In genomic region chr2:110211938-110212858, GRCh38 we compare ENCODE assay signal across 1 cellular context.
TF ChIP-seq lines count a peak whose summit lies in the region.

MTLN (minus strand) TSS chr2:110212547; CDS start chr2:110212525, 22 bp downstream.

TF ChIP-seq in K562, 482 proteins besides CTCF, POLR2A, EP300 and RAD21 (continued from another document and continues in another):
- no peak; the same call in 1 of the 2 replicates for TF ChIP-seq SRSF1 (IDR thresholded peaks at IDR 0.05; ENCODE audit: low read depth, low read length)
- TF ChIP-seq ZNF174 (CRISPR knock-in tag; IDR thresholded peaks at IDR 0.05) = no peak
- no peak for TF ChIP-seq PKNOX1 (IDR thresholded peaks at IDR 0.05)
- no peak for TF ChIP-seq ZNF146 (CRISPR knock-in tag; IDR thresholded peaks at IDR 0.05; ENCODE audit: unreplicated experiment)
- TF ChIP-seq POLR3A (IDR thresholded peaks at IDR 0.05; ENCODE audit: borderline replicate concordance, extremely low read depth, insufficient read depth, insufficient read length) = no peak
- peak; percentile 95; the same call in 1 of the 2 replicates for TF ChIP-seq MYC (IDR thresholded peaks at IDR 0.05; ENCODE audit: low read depth, low read length)
- TF ChIP-seq MYC (CRISPR knock-in tag; IDR thresholded peaks at IDR 0.05; ENCODE audit: borderline replicate concordance, low read depth) = peak; percentile 88; the same call in 1 of the 2 replicates
- no peak for TF ChIP-seq BRCA1 (IDR thresholded peaks at IDR 0.05)
- no peak for TF ChIP-seq BRCA1 (CRISPR knock-in tag; IDR thresholded peaks at IDR 0.05)
- no peak for TF ChIP-seq MYNN (IDR thresholded peaks at IDR 0.05)
- TF ChIP-seq MYNN (CRISPR knock-in tag; IDR thresholded peaks at IDR 0.05) = no peak
- no peak for TF ChIP-seq ZNF695 (CRISPR knock-in tag; IDR thresholded peaks at IDR 0.05)
- 0 out of 2 replicates have a peak, but pooled peaks have one; percentile 53 for TF ChIP-seq DMBX1 (CRISPR knock-in tag; IDR thresholded peaks at IDR 0.05; ENCODE audit: borderline replicate concordance)
- TF ChIP-seq ARHGAP35 (IDR thresholded peaks at IDR 0.05; ENCODE audit: partially characterized antibody) = no peak
- no peak for TF ChIP-seq ZNF175 (CRISPR knock-in tag; IDR thresholded peaks at IDR 0.05; ENCODE audit: low read depth)
- TF ChIP-seq HNRNPH1 (optimal IDR thresholded peaks at IDR 0.05; ENCODE audit: low read depth, low read length) = no peak
- TF ChIP-seq TSHZ1 (CRISPR knock-in tag; IDR thresholded peaks at IDR 0.05) = no peak
- TF ChIP-seq BRD9 (IDR thresholded peaks at IDR 0.05; ENCODE audit: low read depth, partially characterized antibody) = no peak
- TF ChIP-seq AFF4 (CRISPR knock-in tag; IDR thresholded peaks at IDR 0.05) = no peak
- TF ChIP-seq CEBPB (tag; IDR thresholded peaks at IDR 0.05) = no peak
- no peak for TF ChIP-seq PHB (CRISPR knock-in tag; IDR thresholded peaks at IDR 0.05)
- no peak for TF ChIP-seq ATF4 (CRISPR knock-in tag; IDR thresholded peaks at IDR 0.05)
- no peak for TF ChIP-seq SIX5 (IDR thresholded peaks at IDR 0.05; ENCODE audit: borderline replicate concordance in 1 of 2, insufficient read depth in 1 of 2, low read depth in 1 of 2, low read length in 2 of 2)
- no peak for TF ChIP-seq FOXO4 (CRISPR knock-in tag; IDR thresholded peaks at IDR 0.05)
- TF ChIP-seq MTA3 (IDR thresholded peaks at IDR 0.05; ENCODE audit: borderline replicate concordance) = peak; percentile 99
- no peak for TF ChIP-seq ZNF197 (CRISPR knock-in tag; IDR thresholded peaks at IDR 0.05; ENCODE audit: low read depth)
- TF ChIP-seq HNRNPL (IDR thresholded peaks at IDR 0.05; ENCODE audit: low read depth, low read length) = no peak
- peak; percentile 77 to 89 for TF ChIP-seq MNT (conservative IDR thresholded peaks at IDR 0.05)
- TF ChIP-seq ATF2 (CRISPR knock-in tag; IDR thresholded peaks at IDR 0.05) = no peak
- peak; percentile 63; the same call in 1 of the 2 replicates for TF ChIP-seq CTBP1 (IDR thresholded peaks at IDR 0.05; ENCODE audit: borderline replicate concordance)
- no peak for TF ChIP-seq MXI1 (IDR thresholded peaks at IDR 0.05; ENCODE audit: low read depth, low read length)
- TF ChIP-seq ZBTB5 (IDR thresholded peaks at IDR 0.05) = no peak
- no peak for TF ChIP-seq ZNF274 (IDR thresholded peaks at IDR 0.05; ENCODE audit: borderline replicate concordance, low read depth, low read length)
- 0 out of 2 replicates have a peak, but pooled peaks have one; percentile 13 for TF ChIP-seq ZNF134 (CRISPR knock-in tag; conservative IDR thresholded peaks at IDR 0.05)
- TF ChIP-seq TCF7L2 (IDR thresholded peaks at IDR 0.05; ENCODE audit: low read depth, low read length) = no peak
- no peak for TF ChIP-seq TCF15 (CRISPR knock-in tag; IDR thresholded peaks at IDR 0.05)
- TF ChIP-seq ZKSCAN8 (CRISPR knock-in tag; IDR thresholded peaks at IDR 0.05) = no peak
- peak; percentile 54 for TF ChIP-seq NFIC (IDR thresholded peaks at IDR 0.05)
- TF ChIP-seq ZFPM2 (CRISPR knock-in tag; IDR thresholded peaks at IDR 0.05) = no peak
- no peak for TF ChIP-seq ZNF12 (CRISPR knock-in tag; IDR thresholded peaks at IDR 0.05)
- TF ChIP-seq ERF (CRISPR knock-in tag; IDR thresholded peaks at IDR 0.05) = 0 out of 2 replicates have a peak, but pooled peaks have one; percentile 33
- no peak for TF ChIP-seq PHTF2 (CRISPR knock-in tag; IDR thresholded peaks at IDR 0.05)
- no peak for TF ChIP-seq SMARCE1 (IDR thresholded peaks at IDR 0.05)
- no peak for TF ChIP-seq ZNF143 (CRISPR knock-in tag; IDR thresholded peaks at IDR 0.05)
- TF ChIP-seq MED1 (CRISPR knock-in tag; IDR thresholded peaks at IDR 0.05; ENCODE audit: borderline replicate concordance) = no peak
- TF ChIP-seq FOXA1 (IDR thresholded peaks at IDR 0.05; ENCODE audit: borderline replicate concordance) = no peak
- no peak for TF ChIP-seq FOXJ2 (tag; IDR thresholded peaks at IDR 0.05)
- no peak for TF ChIP-seq RNF2 (IDR thresholded peaks at IDR 0.05)
- TF ChIP-seq THRA (IDR thresholded peaks at IDR 0.05) = no peak
- TF ChIP-seq KAT8 (IDR thresholded peaks at IDR 0.05; ENCODE audit: low read depth) = no peak
- TF ChIP-seq TCF3 (CRISPR knock-in tag; IDR thresholded peaks at IDR 0.05) = no peak
- TF ChIP-seq MTF1 (CRISPR knock-in tag; IDR thresholded peaks at IDR 0.05; ENCODE audit: borderline replicate concordance) = no peak
- peak; percentile 94 for TF ChIP-seq RBFOX2 (IDR thresholded peaks at IDR 0.05; ENCODE audit: low read depth, low read length)
- peak in 1 of 2 experiments; percentile 26; a peak in 1 of 4 replicates for TF ChIP-seq RCOR1 (IDR thresholded peaks at IDR 0.05; ENCODE audit: borderline replicate concordance in 1 of 2, low read depth in 2 of 2, low read length in 2 of 2)
- no peak for TF ChIP-seq FUS (optimal IDR thresholded peaks at IDR 0.05; ENCODE audit: low read depth, low read length)
